8 cellular contexts compared by ENCODE assay signal in the genomic region with DNA sequence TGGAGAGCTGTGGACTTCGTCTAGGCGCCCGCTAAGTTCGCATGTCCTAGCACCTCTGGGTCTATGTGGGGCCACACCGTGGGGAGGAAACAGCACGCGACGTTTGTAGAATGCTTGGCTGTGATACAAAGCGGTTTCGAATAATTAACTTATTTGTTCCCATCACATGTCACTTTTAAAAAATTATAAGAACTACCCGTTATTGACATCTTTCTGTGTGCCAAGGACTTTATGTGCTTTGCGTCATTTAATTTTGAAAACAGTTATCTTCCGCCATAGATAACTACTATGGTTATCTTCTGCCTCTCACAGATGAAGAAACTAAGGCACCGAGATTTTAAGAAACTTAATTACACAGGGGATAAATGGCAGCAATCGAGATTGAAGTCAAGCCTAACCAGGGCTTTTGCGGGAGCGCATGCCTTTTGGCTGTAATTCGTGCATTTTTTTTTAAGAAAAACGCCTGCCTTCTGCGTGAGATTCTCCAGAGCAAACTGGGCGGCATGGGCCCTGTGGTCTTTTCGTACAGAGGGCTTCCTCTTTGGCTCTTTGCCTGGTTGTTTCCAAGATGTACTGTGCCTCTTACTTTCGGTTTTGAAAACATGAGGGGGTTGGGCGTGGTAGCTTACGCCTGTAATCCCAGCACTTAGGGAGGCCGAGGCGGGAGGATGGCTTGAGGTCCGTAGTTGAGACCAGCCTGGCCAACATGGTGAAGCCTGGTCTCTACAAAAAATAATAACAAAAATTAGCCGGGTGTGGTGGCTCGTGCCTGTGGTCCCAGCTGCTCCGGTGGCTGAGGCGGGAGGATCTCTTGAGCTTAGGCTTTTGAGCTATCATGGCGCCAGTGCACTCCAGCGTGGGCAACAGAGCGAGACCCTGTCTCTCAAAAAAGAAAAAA. TPM values are rescaled to one million over a fixed set of nuclear protein-coding genes. Genes with fewer than 3 reads are reported as not detected.
A peak's percentile ranks its signal among the peaks of the same experiment; 100 is the strongest.
DNase-seq lines count a peak whose midpoint lies in the region; ATAC-seq and TF ChIP-seq lines count a peak whose summit lies in the region.

No MANE protein-coding gene starts in this region.

- peak; percentile 17 for ATAC-seq in activated CD8-positive, alpha-beta memory T cell treated with anti-CD3 and anti-CD28 coated beads, Interleukin-2, amount 10 ng/mL, durations not matched to agents 7 days and 5 days
- ATAC-seq in stimulated activated naive CD8-positive, alpha-beta T cell treated with anti-CD3 and anti-CD28 coated beads, Interleukin-15, amount 100 ng/mL, for 72 hours, result peak; percentile 49

- peak overlapping the region; percentile 95 for H3K4me3 Mint-ChIP-seq in activated CD8-positive, alpha-beta memory T cell treated with anti-CD3 and anti-CD28 coated beads, Interleukin-2, amount 10 ng/mL, durations not matched to agents 7 days and 5 days
- H3K4me3 Mint-ChIP-seq in mesothelial cell of epicardium, result peak overlapping the region; percentile 94
- H3K4me3 Mint-ChIP-seq in stimulated activated naive CD8-positive, alpha-beta T cell treated with anti-CD3 and anti-CD28 coated beads, Interleukin-15, amount 100 ng/mL, for 72 hours, result peak overlapping the region; percentile 97 to 98

- peak overlapping the region; percentile 98 for H3K4me3 ChIP-seq in HAP-1
- H3K4me3 ChIP-seq in epithelial cell of esophagus (ENCODE audit: low read length), result peak overlapping the region; percentile 95

- H3K4me1 Mint-ChIP-seq in activated CD8-positive, alpha-beta memory T cell treated with anti-CD3 and anti-CD28 coated beads, Interleukin-2, amount 10 ng/mL, durations not matched to agents 7 days and 5 days, result peaks cover 49% of the 10 kb centered on the region
- H3K4me1 Mint-ChIP-seq in mesothelial cell of epicardium, result peaks cover 15% of the 10 kb centered on the region
- peaks cover 74% of the 10 kb centered on the region for H3K4me1 Mint-ChIP-seq in stimulated activated naive CD8-positive, alpha-beta T cell treated with anti-CD3 and anti-CD28 coated beads, Interleukin-15, amount 100 ng/mL, for 72 hours

- no peaks in the 10 kb centered on the region for H3K27me3 Mint-ChIP-seq in activated CD8-positive, alpha-beta memory T cell treated with anti-CD3 and anti-CD28 coated beads, Interleukin-2, amount 10 ng/mL, durations not matched to agents 7 days and 5 days
- no peaks in the 10 kb centered on the region for H3K27me3 Mint-ChIP-seq in mesothelial cell of epicardium (ENCODE audit: low read depth)
- H3K27me3 Mint-ChIP-seq in stimulated activated naive CD8-positive, alpha-beta T cell treated with anti-CD3 and anti-CD28 coated beads, Interleukin-15, amount 100 ng/mL, for 72 hours, result no peaks in the 10 kb centered on the region

- H3K9me3 ChIP-seq in HAP-1, result no peaks in the 10 kb centered on the region

- TF ChIP-seq CTCF in epithelial cell of esophagus (IDR thresholded peaks at IDR 0.05; ENCODE audit: insufficient read depth, low read depth, low read length, missing control alignments) (no peak), mesothelial cell of epicardium (IDR thresholded peaks at IDR 0.05; ENCODE audit: unreplicated experiment) (no peak)

- DNase-seq in C1 segment of cervical spinal cord (lab: John Stamatoyannopoulos, UW), result peak in 12 of 14 donors; percentile 19 to 59 (median 35)
- peak; percentile 73 to 79 for DNase-seq in HAP-1 (ENCODE audit: low spot score in 2 of 2)
- DNase-seq in NOMO-1 treated with DMSO at 0.1 percent for 48 hours (lab: John Stamatoyannopoulos, UW; ENCODE audit: unreplicated experiment), result peak; percentile 83
- DNase-seq in activated CD8-positive, alpha-beta memory T cell treated with anti-CD3 and anti-CD28 coated beads, Interleukin-2, amount 10 ng/mL, durations not matched to agents 7 days and 5 days, result peak; percentile 80
- DNase-seq in epithelial cell of esophagus (ENCODE audit: low read depth), result peak; percentile 64
- no peak for DNase-seq in mesothelial cell of epicardium (ENCODE audit: low spot score in 2 of 2, unreplicated experiment in 2 of 2)
- DNase-seq in stimulated activated naive CD8-positive, alpha-beta T cell treated with anti-CD3 and anti-CD28 coated beads, Interleukin-15, amount 100 ng/mL, for 72 hours, result peak; percentile 74 to 79
- no peak for DNase-seq in iPS-NIHi11 (ENCODE audit: low spot score)

- peaks cover 30% of the 10 kb centered on the region for H3K36me3 ChIP-seq in HAP-1 (replicated peaks)

- peaks cover 77% of the 10 kb centered on the region for H3K36me3 Mint-ChIP-seq in activated CD8-positive, alpha-beta memory T cell treated with anti-CD3 and anti-CD28 coated beads, Interleukin-2, amount 10 ng/mL, durations not matched to agents 7 days and 5 days
- H3K36me3 Mint-ChIP-seq in mesothelial cell of epicardium, result peaks cover 11% of the 10 kb centered on the region

- peak overlapping the region; percentile 100 for H3K27ac Mint-ChIP-seq in activated CD8-positive, alpha-beta memory T cell treated with anti-CD3 and anti-CD28 coated beads, Interleukin-2, amount 10 ng/mL, durations not matched to agents 7 days and 5 days
- H3K27ac Mint-ChIP-seq in mesothelial cell of epicardium, result peak overlapping the region; percentile 100
- H3K27ac Mint-ChIP-seq in stimulated activated naive CD8-positive, alpha-beta T cell treated with anti-CD3 and anti-CD28 coated beads, Interleukin-15, amount 100 ng/mL, for 72 hours, result peak overlapping the region; percentile 99 to 100

- in situ Hi-C loops in HAP-1 (cut with MboI; ENCODE audit: low sequenced_read_pairs), result no loop called here

- peaks cover 4% of the 10 kb centered on the region; the same call in 1 of the 2 replicates for H3K4me1 ChIP-seq in HAP-1

- no peaks in the 10 kb centered on the region for H3K27me3 ChIP-seq in HAP-1 (ENCODE audit: low read depth)

- CTCF ChIA-PET in activated CD8-positive, alpha-beta memory T cell treated with anti-CD3 and anti-CD28 coated beads, Interleukin-2, amount 10 ng/mL, durations not matched to agents 7 days and 5 days (lab: Charles Lee), result interaction anchor here (1.2 to 11.9 kb wide), 5 partner anchors 12 to 47 kb away, joined by 4 to 232 read pairs (median 95); a partner anchor contains a TSS

- no peaks in the 10 kb centered on the region for H3K9me3 Mint-ChIP-seq in activated CD8-positive, alpha-beta memory T cell treated with anti-CD3 and anti-CD28 coated beads, Interleukin-2, amount 10 ng/mL, durations not matched to agents 7 days and 5 days (ENCODE audit: low read depth)
- H3K9me3 Mint-ChIP-seq in mesothelial cell of epicardium, result no peaks in the 10 kb centered on the region
- H3K9me3 Mint-ChIP-seq in stimulated activated naive CD8-positive, alpha-beta T cell treated with anti-CD3 and anti-CD28 coated beads, Interleukin-15, amount 100 ng/mL, for 72 hours, result no peaks in the 10 kb centered on the region

RNA-seq across cellular contexts. Expression of a gene that starts 1.0 kb away (rescaled TPM):
- total RNA-seq in activated CD8-positive, alpha-beta memory T cell treated with anti-CD3 and anti-CD28 coated beads, Interleukin-2, amount 10 ng/mL, durations not matched to agents 7 days and 5 days, result 1,000 to 10,000 TPM; 6,920 to 7,161 TPM
- total RNA-seq in mesothelial cell of epicardium, result 237 to 256 TPM (median 240 TPM) in 3 replicates

RNA-seq across cellular contexts. Expression of a gene that starts 1.2 kb away (rescaled TPM):
- total RNA-seq in activated CD8-positive, alpha-beta memory T cell treated with anti-CD3 and anti-CD28 coated beads, Interleukin-2, amount 10 ng/mL, durations not matched to agents 7 days and 5 days, result 10 to 100 TPM; 17.2 to 38.4 TPM
- 0.66 to 1.3 TPM (median 1.1 TPM) in 3 replicates for total RNA-seq in mesothelial cell of epicardium

RNA-seq across cellular contexts. Expression of a gene that starts 24.0 kb away (rescaled TPM):
- total RNA-seq in activated CD8-positive, alpha-beta memory T cell treated with anti-CD3 and anti-CD28 coated beads, Interleukin-2, amount 10 ng/mL, durations not matched to agents 7 days and 5 days, result 10 to 100 TPM; 79.1 to 79.4 TPM
- 16.2 to 19.6 TPM (median 17.5 TPM) in 3 replicates for total RNA-seq in mesothelial cell of epicardium

RNA-seq across cellular contexts. Expression of a gene that starts 48.9 kb away (rescaled TPM):
- 10 to 100 TPM; 76.7 to 95.8 TPM for total RNA-seq in activated CD8-positive, alpha-beta memory T cell treated with anti-CD3 and anti-CD28 coated beads, Interleukin-2, amount 10 ng/mL, durations not matched to agents 7 days and 5 days
- 84.6 to 90.0 TPM (median 85.9 TPM) in 3 replicates for total RNA-seq in mesothelial cell of epicardium

Comparison
In these comparisons a context has a peak if more than half of its experiments do, and no peak if none do; other contexts are left out.
1. DNase-seq: peak in C1 segment of cervical spinal cord (12 of 14), HAP-1 (2 of 2), NOMO-1 treated with DMSO at 0.1 percent for 48 hours (single experiment), activated CD8-positive, alpha-beta memory T cell treated with anti-CD3 and anti-CD28 coated beads, Interleukin-2, amount 10 ng/mL, durations not matched to agents 7 days and 5 days (single experiment), epithelial cell of esophagus (single experiment) and stimulated activated naive CD8-positive, alpha-beta T cell treated with anti-CD3 and anti-CD28 coated beads, Interleukin-15, amount 100 ng/mL, for 72 hours (2 of 2); none in mesothelial cell of epicardium (0 of 2) and iPS-NIHi11 (single experiment).
2. RNA of a gene that starts 1.0 kb away (total RNA-seq): 6,920 to 7,161 TPM in activated CD8-positive, alpha-beta memory T cell treated with anti-CD3 and anti-CD28 coated beads, Interleukin-2, amount 10 ng/mL, durations not matched to agents 7 days and 5 days; 237 to 256 TPM in mesothelial cell of epicardium; every median in the first group is over 10 times any median in the second.
3. Peak in every context shown above with its lines, with median percentiles within 50 percentile points of each other: H3K27ac Mint-ChIP-seq and H3K4me3 Mint-ChIP-seq.